In genomic region chr16:55663225-55663624, GRCh38 we compare ENCODE assay signal across 26 cellular contexts. TPM values are rescaled to one million over a fixed set of nuclear protein-coding genes. Genes with fewer than 3 reads are reported as not detected.
DNase-seq lines count a peak whose midpoint lies in the region; ATAC-seq and TF ChIP-seq lines count a peak whose summit lies in the region.
"Had no signal": no experiment of that assay in that cellular context is flagged by ENCODE, and none has a peak within 500 bp of the region (broad histone marks: within the 10 kb centered on the region; RNA-seq: fewer than 3 reads in every experiment).

No MANE protein-coding gene starts in this region.

- POLR2A ChIA-PET in PC-3 (lab: Charles Lee; ENCODE audit: unreplicated experiment), result no interaction called here

- peak overlapping the region; percentile 68 for H3K9ac ChIP-seq in mesenchymal stem cell (ENCODE audit: low read length)
- peak overlapping the region; percentile 12 for H3K9ac ChIP-seq in smooth muscle cell (ENCODE audit: low read depth)
- H3K9ac ChIP-seq in PC-3 (ENCODE audit: low read length), result no peak overlapping the region
- H3K9ac ChIP-seq: GM23248 had no signal

- no peak overlapping the region for H2BK15ac ChIP-seq in mesenchymal stem cell (ENCODE audit: low read depth, poor library complexity, severe bottlenecking)

- CTCF ChIA-PET in PC-3 (lab: Charles Lee), result no interaction called here

- no peak overlapping the region for H3K18ac ChIP-seq in mesenchymal stem cell (ENCODE audit: low read depth in 1 of 2, low read length in 2 of 2)

- H3F3A ChIP-seq in smooth muscle cell (ENCODE audit: low read depth) (no peaks in the 10 kb centered on the region), PC-3 (ENCODE audit: low read length, unreplicated experiment) (no peaks in the 10 kb centered on the region)

- peaks cover 3% of the 10 kb centered on the region for H3K4me1 Mint-ChIP-seq in endothelial cell (ENCODE audit: unreplicated experiment)
- H3K4me1 Mint-ChIP-seq: CD4-positive, alpha-beta memory T cell had no signal

- no peak for ATAC-seq in RWPE2 (ENCODE audit: low read depth)
- no peak for ATAC-seq in HG03039 (IDR thresholded peaks at IDR 0.05; ENCODE audit: unreplicated experiment)
- ATAC-seq in PC-3, result no peak
- ATAC-seq: K562 had no signal

- H3K4me3 Mint-ChIP-seq in endothelial cell (ENCODE audit: unreplicated experiment), result no peak overlapping the region
- H3K4me3 Mint-ChIP-seq: CD4-positive, alpha-beta memory T cell had no signal

- no peak overlapping the region for H2AFZ ChIP-seq in mesenchymal stem cell (ENCODE audit: low read depth, low read length)
- no peak overlapping the region for H2AFZ ChIP-seq in smooth muscle cell (ENCODE audit: low read depth)
- no peak overlapping the region for H2AFZ ChIP-seq in PC-3 (ENCODE audit: low read length)
- H2AFZ ChIP-seq: GM23248 had no signal

- H3K36me3 ChIP-seq in RWPE2 (ENCODE audit: low read depth), result no peaks in the 10 kb centered on the region
- H3K36me3 ChIP-seq in mesenchymal stem cell (ENCODE audit: control insufficient read depth in 1 of 2, insufficient read depth in 2 of 2, low read depth in 1 of 2, low read length in 2 of 2), result no peaks in the 10 kb centered on the region
- H3K36me3 ChIP-seq in smooth muscle cell (ENCODE audit: low read depth), result no peaks in the 10 kb centered on the region
- H3K36me3 ChIP-seq in PC-3 (ENCODE audit: low read depth, low read length), result no peaks in the 10 kb centered on the region
- H3K36me3 ChIP-seq: SJCRH30 had no signal

- H3K27ac ChIP-seq in RWPE2 (ENCODE audit: poor library complexity, severe bottlenecking) (peak overlapping the region; percentile 57), mesenchymal stem cell (ENCODE audit: low read length, poor library complexity, severe bottlenecking) (no peak overlapping the region), smooth muscle cell (ENCODE audit: low read depth) (peak overlapping the region; percentile 86), substantia nigra (ENCODE audit: low read depth, low read length, poor library complexity, severe bottlenecking) (no peak overlapping the region), PC-3 (ENCODE audit: low read length) (no peak overlapping the region)
- H3K27ac ChIP-seq: GM23248, SJCRH30 had no signal

- H4K20me1 ChIP-seq in smooth muscle cell (ENCODE audit: low read depth), result no peaks in the 10 kb centered on the region
- H4K20me1 ChIP-seq in PC-3 (ENCODE audit: low read length), result no peaks in the 10 kb centered on the region

- intact Hi-C loops in PC-3 (cut with micrococcal nuclease), result no loop called here

- H3K4me3 ChIP-seq in RWPE2 (ENCODE audit: severe bottlenecking), result no peak overlapping the region
- H3K4me3 ChIP-seq in mesenchymal stem cell (ENCODE audit: insufficient read depth in 1 of 2, low read depth in 1 of 2, low read length in 2 of 2), result no peak overlapping the region
- H3K4me3 ChIP-seq in smooth muscle cell, result no peak overlapping the region
- no peak overlapping the region for H3K4me3 ChIP-seq in PC-3 (ENCODE audit: low read length)
- H3K4me3 ChIP-seq: GM23248, K562, SJCRH30 had no signal

- no peak overlapping the region for H2BK120ac ChIP-seq in mesenchymal stem cell (ENCODE audit: low read depth, low read length)

- no peaks in the 10 kb centered on the region for H3K79me1 ChIP-seq in mesenchymal stem cell (replicated peaks; ENCODE audit: low read length, poor library complexity, severe bottlenecking)

- H3K27me3 ChIP-seq in RWPE2 (ENCODE audit: insufficient read depth, poor library complexity, severe bottlenecking) (no peaks in the 10 kb centered on the region), mesenchymal stem cell (ENCODE audit: control insufficient read depth in 1 of 2, insufficient read depth in 1 of 2, low read length in 2 of 2) (peaks cover 23 to 28% of the 10 kb centered on the region in 2 experiments), smooth muscle cell (ENCODE audit: low read depth) (peaks cover 22% of the 10 kb centered on the region), PC-3 (ENCODE audit: low read length) (no peaks in the 10 kb centered on the region)

- no peak overlapping the region for H3K23ac ChIP-seq in mesenchymal stem cell (ENCODE audit: low read length in 2 of 2)

- no peaks in the 10 kb centered on the region for H3K9me3 ChIP-seq in RWPE2 (ENCODE audit: severe bottlenecking)
- H3K9me3 ChIP-seq in mesenchymal stem cell (ENCODE audit: control insufficient read depth, low read length), result no peaks in the 10 kb centered on the region
- no peaks in the 10 kb centered on the region for H3K9me3 ChIP-seq in smooth muscle cell (replicated peaks; ENCODE audit: low read depth)
- no peaks in the 10 kb centered on the region for H3K9me3 ChIP-seq in PC-3 (ENCODE audit: low read length)
- H3K9me3 ChIP-seq: SJCRH30 had no signal

- H3K4me2 ChIP-seq in mesenchymal stem cell (ENCODE audit: low read length, poor library complexity, severe bottlenecking), result no peak overlapping the region
- H3K4me2 ChIP-seq in smooth muscle cell, result no peak overlapping the region
- no peak overlapping the region for H3K4me2 ChIP-seq in PC-3 (ENCODE audit: low read length)

- no peak overlapping the region for H3K4ac ChIP-seq in mesenchymal stem cell (ENCODE audit: low read depth in 1 of 2, low read length in 2 of 2)

- no peak for TF ChIP-seq CTCF in RWPE2 (IDR thresholded peaks at IDR 0.05; ENCODE audit: poor library complexity, severe bottlenecking)
- no peak for TF ChIP-seq CTCF in endothelial cell (IDR thresholded peaks at IDR 0.05; ENCODE audit: unreplicated experiment)
- no peak for TF ChIP-seq CTCF in smooth muscle cell (IDR thresholded peaks at IDR 0.05; ENCODE audit: borderline replicate concordance, insufficient read depth, poor library complexity, severe bottlenecking)
- TF ChIP-seq CTCF in PC-3 (conservative IDR thresholded peaks at IDR 0.05; ENCODE audit: low read depth, low read length), result no peak

- no peaks in the 10 kb centered on the region for H3K9me3 Mint-ChIP-seq in endothelial cell (ENCODE audit: unreplicated experiment)

- H4K91ac ChIP-seq in mesenchymal stem cell (ENCODE audit: low read length), result no peak overlapping the region

- no TSS peak for BruUV-seq in PC-3 (replicated peaks; lab: Mats Ljungman, UMichigan)

- peaks cover 20% of the 10 kb centered on the region for H3K4me1 ChIP-seq in RWPE2 (ENCODE audit: insufficient read depth, poor library complexity, severe bottlenecking)
- no peaks in the 10 kb centered on the region for H3K4me1 ChIP-seq in mesenchymal stem cell (ENCODE audit: control insufficient read depth, insufficient read depth, low read depth, low read length)
- no peaks in the 10 kb centered on the region for H3K4me1 ChIP-seq in smooth muscle cell (ENCODE audit: low read depth)
- peaks cover 6% of the 10 kb centered on the region; the same call in 1 of the 2 replicates for H3K4me1 ChIP-seq in PC-3 (ENCODE audit: insufficient read depth, low read length)

- peak; percentile 1 for DNase-seq in RWPE2 (ENCODE audit: low spot score)
- no peak for DNase-seq in endothelial cell (ENCODE audit: low spot score)
- DNase-seq in mesenchymal stem cell, result no peak
- no peak for DNase-seq in smooth muscle cell (lab: John Stamatoyannopoulos, UW; ENCODE audit: unreplicated experiment)
- DNase-seq in substantia nigra (lab: John Stamatoyannopoulos, UW), result no peak
- no peak for DNase-seq in PC-3
- no peak for DNase-seq in stimulated activated CD4-positive, alpha-beta T cell treated with anti-CD3 and anti-CD28 coated beads, Interleukin-4, amount 100 ng/mL, for 4 hours
- DNase-seq: C1 segment of cervical spinal cord; CD4-positive, alpha-beta memory T cell; COR-L47; H7; Kasumi-1; NCI-H1105 treated with DMSO at 0.1 percent for 48 hours; NCI-H2029 treated with DMSO at 0.1 percent for 48 hours; NCI-H2227 treated with DMSO at 0.1 percent for 48 hours; NCI-H526 treated with DMSO at 0.1 percent for 48 hours; OCI-M1 had no signal

- no peak overlapping the region for H4K8ac ChIP-seq in mesenchymal stem cell (ENCODE audit: low read length)

- H3K79me2 ChIP-seq in smooth muscle cell (ENCODE audit: low read depth), result no peaks in the 10 kb centered on the region
- H3K79me2 ChIP-seq in PC-3 (ENCODE audit: low read length), result no peaks in the 10 kb centered on the region

- H2BK12ac ChIP-seq in mesenchymal stem cell (ENCODE audit: low read length in 2 of 2), result no peak overlapping the region

- no peak overlapping the region for H3K14ac ChIP-seq in mesenchymal stem cell (ENCODE audit: low read length in 2 of 2)

- H2BK5ac ChIP-seq in mesenchymal stem cell (ENCODE audit: low read depth, low read length, poor library complexity, severe bottlenecking), result no peak overlapping the region

- H3K9me2 ChIP-seq in PC-3 (replicated peaks; ENCODE audit: low read length), result no peaks in the 10 kb centered on the region

- H3K27ac Mint-ChIP-seq in endothelial cell (ENCODE audit: unreplicated experiment), result peak overlapping the region; percentile 30
- H3K27ac Mint-ChIP-seq: CD4-positive, alpha-beta memory T cell had no signal

- H3K36me3 Mint-ChIP-seq in endothelial cell (ENCODE audit: low read depth, unreplicated experiment), result peaks cover 5% of the 10 kb centered on the region
- H3K36me3 Mint-ChIP-seq: CD4-positive, alpha-beta memory T cell had no signal

- no peak overlapping the region for H2AK5ac ChIP-seq in mesenchymal stem cell (ENCODE audit: low read length, severe bottlenecking)

- WGBS in mesenchymal stem cell, result 45% methylated on average over 1 of the region's 1 CpG
- WGBS in smooth muscle cell (ENCODE audit: low lambda C conversion rate), result 89% methylated on average over 1 of the region's 1 CpG

- peaks cover 7% of the 10 kb centered on the region for H3K27me3 Mint-ChIP-seq in endothelial cell (ENCODE audit: unreplicated experiment)

RNA-seq across cellular contexts. Expression of gene SLC6A2, which starts 7.4 kb away (rescaled TPM):
- total RNA-seq in endothelial cell (ENCODE audit: unreplicated experiment), result not detected
- polyA plus RNA-seq in mesenchymal stem cell (2013, experiment 1 of 2), result not detected
- not detected for polyA plus RNA-seq in mesenchymal stem cell (2013, experiment 2 of 2)
- total RNA-seq in smooth muscle cell, result 0.22 and 1.2 TPM in 2 replicates
- 0.33 TPM in 1 of 2 replicates, not detected in the other for polyA plus RNA-seq in smooth muscle cell
- total RNA-seq in PC-3 (2014; rRNA removed), result not detected in 2 replicates
- total RNA-seq: A673; CD4-positive, alpha-beta memory T cell; GM23248; HT1080; K562; M059J; NCI-H460; Right ventricle myocardium inferior; SJCRH30 had no signal
- polyA plus RNA-seq: CD4-positive, alpha-beta memory T cell; GM23248; K562 had no signal

Comparison
In these comparisons a context has a peak if more than half of its experiments do, and no peak if none do; other contexts are left out.
1. H3K27ac ChIP-seq: peak in RWPE2 (single experiment) and smooth muscle cell (single experiment); none in mesenchymal stem cell (single experiment), substantia nigra (single experiment) and PC-3 (single experiment).